1 cellular context compared by ENCODE assay signal in the genomic region with DNA sequence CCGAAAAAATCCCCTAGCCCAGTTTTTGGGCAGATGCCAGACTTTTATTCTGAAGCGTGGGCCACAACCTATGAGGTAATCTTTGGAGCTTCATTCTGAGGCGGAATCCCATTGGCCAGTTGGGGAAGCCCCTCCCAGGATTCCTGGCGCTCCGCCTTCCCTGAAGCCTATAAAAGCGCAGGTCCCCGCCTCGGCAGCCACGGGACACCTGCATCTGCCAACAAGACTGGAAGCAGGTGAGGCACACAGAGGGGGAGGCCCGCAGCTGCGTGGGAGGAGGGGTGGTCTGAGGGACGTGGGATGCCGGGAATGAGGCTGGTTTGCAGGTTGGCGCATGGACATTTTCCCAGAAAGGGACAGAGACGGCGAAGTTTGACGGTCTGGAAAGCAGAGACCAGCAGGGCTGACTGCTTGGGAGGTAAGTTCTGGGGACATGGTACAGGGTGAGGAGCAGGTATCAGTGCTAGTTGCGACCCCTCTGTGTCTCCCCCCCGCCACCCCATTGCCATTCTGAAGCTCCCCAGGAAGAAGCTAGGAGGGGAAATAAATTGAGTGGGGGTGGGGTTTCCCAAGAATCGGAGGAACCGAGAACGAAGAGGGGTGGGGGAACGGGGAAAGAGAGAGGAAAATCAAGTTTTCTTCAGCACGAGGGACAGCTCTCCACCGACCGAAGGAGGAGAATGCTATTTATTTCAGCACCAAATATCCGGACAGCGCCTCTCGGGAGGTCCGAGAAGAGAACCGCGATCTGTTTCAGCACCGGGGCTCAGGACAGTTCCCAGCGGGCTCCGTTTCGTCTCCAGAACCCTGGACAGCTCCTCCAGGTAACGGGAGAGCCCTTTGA.
TF ChIP-seq lines count a peak whose summit lies in the region.

No MANE protein-coding gene starts in this region.

TF ChIP-seq in HepG2, 621 proteins besides CTCF, POLR2A, EP300 and RAD21 (continued from another document and continues in another):
- TF ChIP-seq, protein P1, sequence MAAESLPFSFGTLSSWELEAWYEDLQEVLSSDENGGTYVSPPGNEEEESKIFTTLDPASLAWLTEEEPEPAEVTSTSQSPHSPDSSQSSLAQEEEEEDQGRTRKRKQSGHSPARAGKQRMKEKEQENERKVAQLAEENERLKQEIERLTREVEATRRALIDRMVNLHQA (CRISPR knock-in tag; IDR thresholded peaks at IDR 0.05), result peak; percentile 97
- TF ChIP-seq NR2C2 (CRISPR knock-in tag; IDR thresholded peaks at IDR 0.05; ENCODE audit: borderline replicate concordance), result peak; percentile 92
- TF ChIP-seq ZNF746 (CRISPR knock-in tag; IDR thresholded peaks at IDR 0.05), result peak; percentile 100
- TF ChIP-seq NPAS2 (CRISPR knock-in tag; IDR thresholded peaks at IDR 0.05; ENCODE audit: borderline replicate concordance), result peak; percentile 98
- 0 out of 2 replicates have a peak, but pooled peaks have one; percentile 32 for TF ChIP-seq RFX5 (IDR thresholded peaks at IDR 0.05; ENCODE audit: low read depth, low read length)
- TF ChIP-seq ZNF761 (CRISPR knock-in tag; conservative IDR thresholded peaks at IDR 0.05), result peak; percentile 99
- TF ChIP-seq SMARCE1 (IDR thresholded peaks at IDR 0.05; ENCODE audit: borderline replicate concordance), result no peak
- TF ChIP-seq ZZZ3 (CRISPR knock-in tag; IDR thresholded peaks at IDR 0.05; ENCODE audit: borderline replicate concordance), result peak; percentile 99
- TF ChIP-seq ZNF772 (CRISPR knock-in tag; IDR thresholded peaks at IDR 0.05), result peak; percentile 100
- peak; percentile 56 for TF ChIP-seq MAX (IDR thresholded peaks at IDR 0.05)
- TF ChIP-seq ZNF552 (CRISPR knock-in tag; IDR thresholded peaks at IDR 0.05; ENCODE audit: borderline replicate concordance), result peak; percentile 100
- peak; percentile 100 for TF ChIP-seq ZNF235 (CRISPR knock-in tag; IDR thresholded peaks at IDR 0.05; ENCODE audit: borderline replicate concordance)
- TF ChIP-seq ZNF441 (CRISPR knock-in tag; IDR thresholded peaks at IDR 0.05; ENCODE audit: borderline replicate concordance), result peak; percentile 100
- peak; percentile 100 for TF ChIP-seq ETV6 (CRISPR knock-in tag; conservative IDR thresholded peaks at IDR 0.05)
- TF ChIP-seq MLXIP (CRISPR knock-in tag; IDR thresholded peaks at IDR 0.05; ENCODE audit: borderline replicate concordance), result peak; percentile 100
- TF ChIP-seq DPF2 (CRISPR knock-in tag; IDR thresholded peaks at IDR 0.05; ENCODE audit: borderline replicate concordance, low read depth), result no peak
- peak; percentile 100 for TF ChIP-seq PAWR (CRISPR knock-in tag; IDR thresholded peaks at IDR 0.05; ENCODE audit: borderline replicate concordance)
- no peak for TF ChIP-seq RNF2 (conservative IDR thresholded peaks at IDR 0.05; ENCODE audit: low read depth)
- TF ChIP-seq ZNF598 (CRISPR knock-in tag; IDR thresholded peaks at IDR 0.05; ENCODE audit: borderline replicate concordance), result peak; percentile 100
- TF ChIP-seq ZNF354B (CRISPR knock-in tag; IDR thresholded peaks at IDR 0.05), result peak; percentile 100
- TF ChIP-seq CENPX (CRISPR knock-in tag; IDR thresholded peaks at IDR 0.05), result peak; percentile 97
- no peak for TF ChIP-seq AGO2 (optimal IDR thresholded peaks at IDR 0.05; ENCODE audit: low read depth, low read length)
- TF ChIP-seq ZSCAN21 (CRISPR knock-in tag; IDR thresholded peaks at IDR 0.05; ENCODE audit: borderline replicate concordance), result peak; percentile 100
- peak; percentile 100 for TF ChIP-seq NKX3-1 (CRISPR knock-in tag; IDR thresholded peaks at IDR 0.05)
- TF ChIP-seq THAP9 (CRISPR knock-in tag; IDR thresholded peaks at IDR 0.05; ENCODE audit: borderline replicate concordance), result peak; percentile 98
- TF ChIP-seq NFKB2 (CRISPR knock-in tag; IDR thresholded peaks at IDR 0.05; ENCODE audit: borderline replicate concordance), result peak; percentile 100
- peak; percentile 98 for TF ChIP-seq FOXJ3 (CRISPR knock-in tag; IDR thresholded peaks at IDR 0.05; ENCODE audit: borderline replicate concordance)
- TF ChIP-seq MXI1 (IDR thresholded peaks at IDR 0.05; ENCODE audit: borderline replicate concordance, low read depth, low read length), result peak; percentile 99
- TF ChIP-seq SAFB2 (CRISPR knock-in tag; IDR thresholded peaks at IDR 0.05; ENCODE audit: borderline replicate concordance, low read depth), result peak; percentile 100
- peak; percentile 99 for TF ChIP-seq ZBTB8A (CRISPR knock-in tag; IDR thresholded peaks at IDR 0.05; ENCODE audit: borderline replicate concordance, low read depth)
- TF ChIP-seq ZNF275 (CRISPR knock-in tag; IDR thresholded peaks at IDR 0.05; ENCODE audit: borderline replicate concordance), result peak; percentile 100
- peak; percentile 100 for TF ChIP-seq ZNF839 (CRISPR knock-in tag; IDR thresholded peaks at IDR 0.05; ENCODE audit: borderline replicate concordance)
- TF ChIP-seq CBX1 (IDR thresholded peaks at IDR 0.05; ENCODE audit: low read depth), result no peak
- TF ChIP-seq ZNF432 (CRISPR knock-in tag; IDR thresholded peaks at IDR 0.05; ENCODE audit: borderline replicate concordance), result peak; percentile 99
- TF ChIP-seq ZBTB21 (CRISPR knock-in tag; IDR thresholded peaks at IDR 0.05), result peak; percentile 97
- peak; percentile 100 for TF ChIP-seq ZNF773 (CRISPR knock-in tag; IDR thresholded peaks at IDR 0.05; ENCODE audit: borderline replicate concordance)
- TF ChIP-seq FOXM1 (CRISPR knock-in tag; IDR thresholded peaks at IDR 0.05), result peak; percentile 99
- peak; percentile 100 for TF ChIP-seq ZNF709 (CRISPR knock-in tag; IDR thresholded peaks at IDR 0.05)
- TF ChIP-seq NCOA1 (CRISPR knock-in tag; IDR thresholded peaks at IDR 0.05), result peak; percentile 100
- peak; percentile 100 for TF ChIP-seq ZNF816 (CRISPR knock-in tag; IDR thresholded peaks at IDR 0.05; ENCODE audit: borderline replicate concordance)
- TF ChIP-seq HOMEZ (CRISPR knock-in tag; IDR thresholded peaks at IDR 0.05; ENCODE audit: low read depth), result peak; percentile 100
- peak; percentile 80 for TF ChIP-seq NR2F2 (IDR thresholded peaks at IDR 0.05; ENCODE audit: borderline replicate concordance, low read depth)
- TF ChIP-seq, protein P2, sequence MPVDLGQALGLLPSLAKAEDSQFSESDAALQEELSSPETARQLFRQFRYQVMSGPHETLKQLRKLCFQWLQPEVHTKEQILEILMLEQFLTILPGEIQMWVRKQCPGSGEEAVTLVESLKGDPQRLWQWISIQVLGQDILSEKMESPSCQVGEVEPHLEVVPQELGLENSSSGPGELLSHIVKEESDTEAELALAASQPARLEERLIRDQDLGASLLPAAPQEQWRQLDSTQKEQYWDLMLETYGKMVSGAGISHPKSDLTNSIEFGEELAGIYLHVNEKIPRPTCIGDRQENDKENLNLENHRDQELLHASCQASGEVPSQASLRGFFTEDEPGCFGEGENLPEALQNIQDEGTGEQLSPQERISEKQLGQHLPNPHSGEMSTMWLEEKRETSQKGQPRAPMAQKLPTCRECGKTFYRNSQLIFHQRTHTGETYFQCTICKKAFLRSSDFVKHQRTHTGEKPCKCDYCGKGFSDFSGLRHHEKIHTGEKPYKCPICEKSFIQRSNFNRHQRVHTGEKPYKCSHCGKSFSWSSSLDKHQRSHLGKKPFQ (CRISPR knock-in tag; IDR thresholded peaks at IDR 0.05; ENCODE audit: insufficient replicate concordance), result peak; percentile 100
- TF ChIP-seq ZNF614 (CRISPR knock-in tag; IDR thresholded peaks at IDR 0.05; ENCODE audit: borderline replicate concordance), result peak; percentile 100
- TF ChIP-seq, protein P3, sequence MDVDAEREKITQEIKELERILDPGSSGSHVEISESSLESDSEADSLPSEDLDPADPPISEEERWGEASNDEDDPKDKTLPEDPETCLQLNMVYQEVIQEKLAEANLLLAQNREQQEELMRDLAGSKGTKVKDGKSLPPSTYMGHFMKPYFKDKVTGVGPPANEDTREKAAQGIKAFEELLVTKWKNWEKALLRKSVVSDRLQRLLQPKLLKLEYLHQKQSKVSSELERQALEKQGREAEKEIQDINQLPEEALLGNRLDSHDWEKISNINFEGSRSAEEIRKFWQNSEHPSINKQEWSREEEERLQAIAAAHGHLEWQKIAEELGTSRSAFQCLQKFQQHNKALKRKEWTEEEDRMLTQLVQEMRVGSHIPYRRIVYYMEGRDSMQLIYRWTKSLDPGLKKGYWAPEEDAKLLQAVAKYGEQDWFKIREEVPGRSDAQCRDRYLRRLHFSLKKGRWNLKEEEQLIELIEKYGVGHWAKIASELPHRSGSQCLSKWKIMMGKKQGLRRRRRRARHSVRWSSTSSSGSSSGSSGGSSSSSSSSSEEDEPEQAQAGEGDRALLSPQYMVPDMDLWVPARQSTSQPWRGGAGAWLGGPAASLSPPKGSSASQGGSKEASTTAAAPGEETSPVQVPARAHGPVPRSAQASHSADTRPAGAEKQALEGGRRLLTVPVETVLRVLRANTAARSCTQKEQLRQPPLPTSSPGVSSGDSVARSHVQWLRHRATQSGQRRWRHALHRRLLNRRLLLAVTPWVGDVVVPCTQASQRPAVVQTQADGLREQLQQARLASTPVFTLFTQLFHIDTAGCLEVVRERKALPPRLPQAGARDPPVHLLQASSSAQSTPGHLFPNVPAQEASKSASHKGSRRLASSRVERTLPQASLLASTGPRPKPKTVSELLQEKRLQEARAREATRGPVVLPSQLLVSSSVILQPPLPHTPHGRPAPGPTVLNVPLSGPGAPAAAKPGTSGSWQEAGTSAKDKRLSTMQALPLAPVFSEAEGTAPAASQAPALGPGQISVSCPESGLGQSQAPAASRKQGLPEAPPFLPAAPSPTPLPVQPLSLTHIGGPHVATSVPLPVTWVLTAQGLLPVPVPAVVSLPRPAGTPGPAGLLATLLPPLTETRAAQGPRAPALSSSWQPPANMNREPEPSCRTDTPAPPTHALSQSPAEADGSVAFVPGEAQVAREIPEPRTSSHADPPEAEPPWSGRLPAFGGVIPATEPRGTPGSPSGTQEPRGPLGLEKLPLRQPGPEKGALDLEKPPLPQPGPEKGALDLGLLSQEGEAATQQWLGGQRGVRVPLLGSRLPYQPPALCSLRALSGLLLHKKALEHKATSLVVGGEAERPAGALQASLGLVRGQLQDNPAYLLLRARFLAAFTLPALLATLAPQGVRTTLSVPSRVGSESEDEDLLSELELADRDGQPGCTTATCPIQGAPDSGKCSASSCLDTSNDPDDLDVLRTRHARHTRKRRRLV (CRISPR knock-in tag; IDR thresholded peaks at IDR 0.05), result peak; percentile 99
- TF ChIP-seq ZFP82 (CRISPR knock-in tag; IDR thresholded peaks at IDR 0.05; ENCODE audit: borderline replicate concordance), result peak; percentile 100
- peak; percentile 100 for TF ChIP-seq MIXL1 (CRISPR knock-in tag; IDR thresholded peaks at IDR 0.05)
- peak; percentile 96 for TF ChIP-seq ZSCAN22 (CRISPR knock-in tag; IDR thresholded peaks at IDR 0.05)
